ENCODE assay signal across 36 cellular contexts in the genomic region with DNA sequence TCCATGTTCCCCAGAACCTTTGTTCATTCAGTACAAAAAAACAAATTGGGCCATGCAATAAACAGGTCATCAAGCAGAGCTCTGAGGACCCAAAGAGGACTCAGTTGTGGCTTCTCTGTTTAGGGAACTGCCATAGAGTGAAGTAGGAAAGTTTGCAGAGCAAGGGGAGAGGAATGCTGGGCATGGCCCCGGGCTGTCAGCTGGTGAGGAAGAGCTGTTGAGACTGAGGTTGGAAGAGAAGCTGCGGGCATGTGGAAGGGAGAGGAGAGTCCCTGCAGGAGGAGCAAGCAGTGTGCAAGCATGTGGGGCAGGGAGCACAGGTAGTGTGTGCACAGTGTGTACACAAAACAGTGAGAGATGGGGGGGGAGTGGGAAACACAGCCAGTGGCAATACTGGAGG.
"Had no signal": no experiment of that assay in that cellular context is flagged by ENCODE, and none has a peak within 500 bp of the region (broad histone marks: within the 10 kb centered on the region; RNA-seq: fewer than 3 reads in every experiment).

No MANE protein-coding gene starts in this region.

- H3K36me3 ChIP-seq: brain microvascular endothelial cell, SJCRH30 had no signal

- H3K4me1 Mint-ChIP-seq: activated naive CD8-positive, alpha-beta T cell treated with anti-CD3 and anti-CD28 coated beads for 36 hours had no signal

- H3K4me3 Mint-ChIP-seq: activated CD4-positive, alpha-beta memory T cell treated with anti-CD3 and anti-CD28 coated beads for 36 hours; activated naive CD8-positive, alpha-beta T cell treated with anti-CD3 and anti-CD28 coated beads for 36 hours; activated T-cell treated with anti-CD3 and anti-CD28 coated beads, Interleukin-2, amount 50 U/mL, for 4 hours; activated T-helper 1 cell treated with anti-CD3 and anti-CD28 coated beads, Interleukin-12 subunit alpha, Interleukin-12 subunit beta, Interleukin-2, Interleukin-4 antibody, amounts not matched to agents 30 ng/mL and 10 ng/mL and 1 ng/mL, durations not matched to agents 14 hours and 24 hours and 36 hours; T-helper 1 cell treated with Interleukin-12 subunit alpha and Interleukin-12 subunit beta and Interleukin-4 antibody, amounts not matched to agents 30 μg/mL and 1 μg/mL, for 36 hours; T-helper 2 cell treated with Interferon-gamma antibody and Interleukin-4, amounts not matched to agents 5 μg/mL and 100 μg/mL, for 36 hours had no signal

- H3K4me2 ChIP-seq: KMS-11 had no signal

- H3K27me3 ChIP-seq: brain microvascular endothelial cell had no signal

- H3K27ac ChIP-seq: brain microvascular endothelial cell, KMS-11, RWPE1, SJCRH30, SK-N-MC had no signal

- FAIRE-seq: TTC549 had no signal

- H3K9me3 Mint-ChIP-seq: activated CD4-positive, alpha-beta memory T cell treated with anti-CD3 and anti-CD28 coated beads for 36 hours; activated naive CD8-positive, alpha-beta T cell treated with anti-CD3 and anti-CD28 coated beads for 36 hours; activated T-cell treated with anti-CD3 and anti-CD28 coated beads, Interleukin-2, amount 50 U/mL, for 4 hours; activated T-helper 1 cell treated with anti-CD3 and anti-CD28 coated beads, Interleukin-12 subunit alpha, Interleukin-12 subunit beta, Interleukin-2, Interleukin-4 antibody, amounts not matched to agents 30 ng/mL and 10 ng/mL and 1 ng/mL, durations not matched to agents 14 hours and 24 hours and 36 hours; T-helper 1 cell treated with Interleukin-12 subunit alpha and Interleukin-12 subunit beta and Interleukin-4 antibody, amounts not matched to agents 30 μg/mL and 1 μg/mL, for 36 hours; T-helper 2 cell treated with Interferon-gamma antibody and Interleukin-4, amounts not matched to agents 5 μg/mL and 100 μg/mL, for 36 hours had no signal

- H3K9me3 ChIP-seq: SJCRH30 had no signal

- H3K9ac ChIP-seq: KMS-11 had no signal

- DNase-seq: activated CD4-positive, alpha-beta memory T cell treated with anti-CD3 and anti-CD28 coated beads for 36 hours; activated CD4-positive, alpha-beta T cell treated with anti-CD3 and anti-CD28 coated beads for 4 hours; activated CD4-positive, alpha-beta T cell treated with anti-CD3 and anti-CD28 coated beads, Interleukin-2, amount 50 U/mL, for 1 hour; activated CD8-positive, alpha-beta memory T cell treated with anti-CD3 and anti-CD28 coated beads, Interleukin-2, amount 50 U/mL, for 4 hours; activated effector memory CD4-positive, alpha-beta T cell treated with Interleukin-2 at 50 U/mL for 16 hours; activated naive CD4-positive, alpha-beta T cell; activated naive CD4-positive, alpha-beta T cell treated with anti-CD3 and anti-CD28 coated beads, Interleukin-2, amount 50 U/mL, for 16 hours; activated naive CD8-positive, alpha-beta T cell treated with anti-CD3 and anti-CD28 coated beads for 36 hours; activated T-cell treated with anti-CD3 and anti-CD28 coated beads for 4 hours; activated T-cell treated with anti-CD3 and anti-CD28 coated beads, Interleukin-2, amount 50 U/mL, for 4 hours; amniotic stem cell; aorta; brain microvascular endothelial cell; central memory CD4-positive, alpha-beta T cell; NCI-H1092 treated with DMSO at 0.1 percent for 48 hours; NCI-H1417; NCI-H146; NCI-H187; NCI-H2029 treated with DMSO at 0.1 percent for 48 hours; NCI-H2107; NCI-H226; NCI-H446 treated with DMSO at 0.1 percent for 48 hours; NCI-H524; NCI-H69; NCI-H82; SJCRH30 had no signal

- H3K27me3 Mint-ChIP-seq: activated CD4-positive, alpha-beta memory T cell treated with anti-CD3 and anti-CD28 coated beads for 36 hours; activated naive CD8-positive, alpha-beta T cell treated with anti-CD3 and anti-CD28 coated beads for 36 hours had no signal

- H3K4me3 ChIP-seq: SJCRH30, SK-N-MC had no signal

- H3K27ac Mint-ChIP-seq: activated CD4-positive, alpha-beta memory T cell treated with anti-CD3 and anti-CD28 coated beads for 36 hours; activated naive CD8-positive, alpha-beta T cell treated with anti-CD3 and anti-CD28 coated beads for 36 hours; activated T-helper 1 cell treated with anti-CD3 and anti-CD28 coated beads, Interleukin-12 subunit alpha, Interleukin-12 subunit beta, Interleukin-2, Interleukin-4 antibody, amounts not matched to agents 30 ng/mL and 10 ng/mL and 1 ng/mL, durations not matched to agents 14 hours and 24 hours and 36 hours; T-helper 1 cell treated with Interleukin-12 subunit alpha and Interleukin-12 subunit beta and Interleukin-4 antibody, amounts not matched to agents 30 μg/mL and 1 μg/mL, for 36 hours; T-helper 2 cell treated with Interferon-gamma antibody and Interleukin-4, amounts not matched to agents 5 μg/mL and 100 μg/mL, for 36 hours had no signal

- ATAC-seq: activated CD4-positive, CD25-positive, alpha-beta regulatory T cell treated with anti-CD3 and anti-CD28 coated beads, Interleukin-2, amount 50 U/mL, for 24 hours; activated T-cell treated with anti-CD3 and anti-CD28 coated beads, Interleukin-2, amount 50 U/mL, for 4 hours; Panc1; Right ventricle myocardium inferior had no signal
